ENCODE assay signal across 1 cellular context in the genomic region with DNA sequence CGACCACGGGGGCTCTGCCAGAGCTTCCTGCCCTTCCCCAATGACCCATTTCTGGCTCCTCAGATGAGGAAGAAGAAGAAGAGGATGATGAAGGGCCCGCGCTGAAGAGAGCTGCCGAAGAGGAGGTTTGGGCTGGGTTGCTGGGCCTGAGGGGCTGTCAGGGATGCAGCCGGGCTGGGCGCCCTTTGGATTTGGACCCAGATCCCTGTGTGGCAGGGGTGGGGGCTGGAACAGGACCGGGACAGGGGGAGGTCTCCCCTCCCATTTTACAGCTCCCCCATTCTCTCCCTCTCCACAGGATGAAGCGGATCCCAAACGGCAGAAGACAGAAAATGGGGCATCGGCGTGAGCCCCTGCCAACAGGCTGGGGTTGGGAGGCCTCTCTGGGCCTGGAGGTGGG.
TF ChIP-seq lines count a peak whose summit lies in the region.

No MANE protein-coding gene starts in this region.

TF ChIP-seq in HepG2, 621 proteins besides CTCF, POLR2A, EP300 and RAD21:
- TF ChIP-seq NBN (conservative IDR thresholded peaks at IDR 0.05) (no peak), RBM22 (optimal IDR thresholded peaks at IDR 0.05; ENCODE audit: low read length) (peak; percentile 19), AGO2 (optimal IDR thresholded peaks at IDR 0.05; ENCODE audit: low read depth, low read length) (peak; percentile 68), RBFOX2 (IDR thresholded peaks at IDR 0.05; ENCODE audit: low read depth, low read length) (peak; percentile 58)
- TF ChIP-seq, protein P1, sequence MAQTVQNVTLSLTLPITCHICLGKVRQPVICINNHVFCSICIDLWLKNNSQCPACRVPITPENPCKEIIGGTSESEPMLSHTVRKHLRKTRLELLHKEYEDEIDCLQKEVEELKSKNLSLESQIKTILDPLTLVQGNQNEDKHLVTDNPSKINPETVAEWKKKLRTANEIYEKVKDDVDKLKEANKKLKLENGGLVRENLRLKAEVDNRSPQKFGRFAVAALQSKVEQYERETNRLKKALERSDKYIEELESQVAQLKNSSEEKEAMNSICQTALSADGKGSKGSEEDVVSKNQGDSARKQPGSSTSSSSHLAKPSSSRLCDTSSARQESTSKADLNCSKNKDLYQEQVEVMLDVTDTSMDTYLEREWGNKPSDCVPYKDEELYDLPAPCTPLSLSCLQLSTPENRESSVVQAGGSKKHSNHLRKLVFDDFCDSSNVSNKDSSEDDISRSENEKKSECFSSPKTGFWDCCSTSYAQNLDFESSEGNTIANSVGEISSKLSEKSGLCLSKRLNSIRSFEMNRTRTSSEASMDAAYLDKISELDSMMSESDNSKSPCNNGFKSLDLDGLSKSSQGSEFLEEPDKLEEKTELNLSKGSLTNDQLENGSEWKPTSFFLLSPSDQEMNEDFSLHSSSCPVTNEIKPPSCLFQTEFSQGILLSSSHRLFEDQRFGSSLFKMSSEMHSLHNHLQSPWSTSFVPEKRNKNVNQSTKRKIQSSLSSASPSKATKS (CRISPR knock-in tag; IDR thresholded peaks at IDR 0.05) = no peak
